1 cellular context compared by ENCODE assay signal in genomic region chr17:68318103-68318991, GRCh38.
A peak's percentile ranks its signal among the peaks of the same experiment; 100 is the strongest.
TF ChIP-seq lines count a peak whose summit lies in the region.

No MANE protein-coding gene starts in this region.

TF ChIP-seq in HepG2, 621 proteins besides CTCF, POLR2A, EP300 and RAD21 (continued from another document and continues in another):
- TF ChIP-seq ZNF703 (CRISPR knock-in tag; IDR thresholded peaks at IDR 0.05; ENCODE audit: borderline replicate concordance) (no peak), PLSCR1 (CRISPR knock-in tag; IDR thresholded peaks at IDR 0.05; ENCODE audit: borderline replicate concordance) (no peak), SRSF4 (IDR thresholded peaks at IDR 0.05; ENCODE audit: low read depth, low read length, poor library complexity, severe bottlenecking) (no peak), CREM (IDR thresholded peaks at IDR 0.05) (peak; percentile 40; the same call in 1 of the 2 replicates), CREM (CRISPR knock-in tag; IDR thresholded peaks at IDR 0.05) (no peak), SNRNP70 (IDR thresholded peaks at IDR 0.05; ENCODE audit: low read depth, low read length) (no peak), JARID2 (CRISPR knock-in tag; IDR thresholded peaks at IDR 0.05; ENCODE audit: insufficient replicate concordance) (no peak), ZNF564 (CRISPR knock-in tag; IDR thresholded peaks at IDR 0.05) (0 out of 2 replicates have a peak, but pooled peaks have one; percentile 60), ZNF431 (CRISPR knock-in tag; IDR thresholded peaks at IDR 0.05; ENCODE audit: borderline replicate concordance, low read depth) (no peak), ZFP37 (CRISPR knock-in tag; IDR thresholded peaks at IDR 0.05; ENCODE audit: borderline replicate concordance) (no peak), BHLHE40 (IDR thresholded peaks at IDR 0.05; ENCODE audit: low read length) (peak; percentile 79), KAT8 (CRISPR knock-in tag; IDR thresholded peaks at IDR 0.05) (peak; percentile 67), ZNF572 (CRISPR knock-in tag; IDR thresholded peaks at IDR 0.05) (no peak), JUND (CRISPR knock-in tag; IDR thresholded peaks at IDR 0.05) (0 out of 2 replicates have a peak, but pooled peaks have one; percentile 46), TCF7 (IDR thresholded peaks at IDR 0.05; ENCODE audit: low read depth) (peak; percentile 40; the same call in 1 of the 2 replicates), NCOA1 (CRISPR knock-in tag; IDR thresholded peaks at IDR 0.05) (no peak), ZMYM3 (CRISPR knock-in tag; IDR thresholded peaks at IDR 0.05) (no peak; the same call in none of the 2 replicates), NCOR1 (IDR thresholded peaks at IDR 0.05; ENCODE audit: borderline replicate concordance, low read length) (0 out of 2 replicates have a peak, but pooled peaks have one; percentile 23), PAWR (CRISPR knock-in tag; IDR thresholded peaks at IDR 0.05; ENCODE audit: borderline replicate concordance) (no peak), ZNF501 (CRISPR knock-in tag; IDR thresholded peaks at IDR 0.05) (peak; percentile 53), SIX1 (CRISPR knock-in tag; IDR thresholded peaks at IDR 0.05; ENCODE audit: borderline replicate concordance) (peak; percentile 32; the same call in 1 of the 2 replicates), ZNF34 (CRISPR knock-in tag; IDR thresholded peaks at IDR 0.05; ENCODE audit: borderline replicate concordance) (no peak), CCDC6 (CRISPR knock-in tag; IDR thresholded peaks at IDR 0.05) (no peak; the same call in 1 of the 2 replicates), IRF2 (CRISPR knock-in tag; IDR thresholded peaks at IDR 0.05) (peak; percentile 63), ATAD3A (CRISPR knock-in tag; IDR thresholded peaks at IDR 0.05) (no peak), ZFP90 (CRISPR knock-in tag; IDR thresholded peaks at IDR 0.05; ENCODE audit: borderline replicate concordance) (peak; percentile 74), NR2F6 (IDR thresholded peaks at IDR 0.05) (peak; percentile 96), NR2F6 (CRISPR knock-in tag; IDR thresholded peaks at IDR 0.05) (peak; percentile 95), ZKSCAN5 (CRISPR knock-in tag; IDR thresholded peaks at IDR 0.05) (no peak), HDAC2 (CRISPR knock-in tag; IDR thresholded peaks at IDR 0.05) (peak; percentile 87), GZF1 (CRISPR knock-in tag; IDR thresholded peaks at IDR 0.05) (no peak), PRMT3 (CRISPR knock-in tag; IDR thresholded peaks at IDR 0.05; ENCODE audit: borderline replicate concordance, low read depth) (peak; percentile 20; the same call in 1 of the 2 replicates), NCOA2 (CRISPR knock-in tag; IDR thresholded peaks at IDR 0.05) (peak; percentile 91), CENPBD1 (CRISPR knock-in tag; IDR thresholded peaks at IDR 0.05; ENCODE audit: borderline replicate concordance, low read depth) (no peak), GABPB1 (CRISPR knock-in tag; IDR thresholded peaks at IDR 0.05) (peak; percentile 84), PREB (CRISPR knock-in tag; IDR thresholded peaks at IDR 0.05) (no peak), KAT7 (CRISPR knock-in tag; IDR thresholded peaks at IDR 0.05; ENCODE audit: borderline replicate concordance) (peak; percentile 83; the same call in 1 of the 2 replicates), ZNF644 (CRISPR knock-in tag; IDR thresholded peaks at IDR 0.05; ENCODE audit: low read depth) (peak; percentile 67; the same call in 1 of the 2 replicates), ELF4 (CRISPR knock-in tag; IDR thresholded peaks at IDR 0.05; ENCODE audit: borderline replicate concordance) (no peak), NR2F2 (IDR thresholded peaks at IDR 0.05; ENCODE audit: borderline replicate concordance, low read depth) (peak; percentile 86), HOXA5 (CRISPR knock-in tag; IDR thresholded peaks at IDR 0.05) (0 out of 2 replicates have a peak, but pooled peaks have one; percentile 21), ZNF709 (CRISPR knock-in tag; IDR thresholded peaks at IDR 0.05) (no peak), TFDP1 (CRISPR knock-in tag; IDR thresholded peaks at IDR 0.05; ENCODE audit: borderline replicate concordance) (no peak), FOSL1 (CRISPR knock-in tag; IDR thresholded peaks at IDR 0.05; ENCODE audit: borderline replicate concordance) (peak; percentile 63; the same call in 1 of the 2 replicates), MTA3 (CRISPR knock-in tag; IDR thresholded peaks at IDR 0.05) (no peak), ZBTB46 (CRISPR knock-in tag; IDR thresholded peaks at IDR 0.05; ENCODE audit: borderline replicate concordance) (no peak), ZMAT3 (CRISPR knock-in tag; conservative IDR thresholded peaks at IDR 0.05) (no peak), CBX5 (CRISPR knock-in tag; IDR thresholded peaks at IDR 0.05; ENCODE audit: borderline replicate concordance) (peak; percentile 54; the same call in 1 of the 2 replicates), PHF8 (CRISPR knock-in tag; IDR thresholded peaks at IDR 0.05) (peak; percentile 33; the same call in 1 of the 2 replicates), BRD4 (CRISPR knock-in tag; IDR thresholded peaks at IDR 0.05) (no peak), MED1 (CRISPR knock-in tag; IDR thresholded peaks at IDR 0.05) (peak; percentile 95), ZNF749 (CRISPR knock-in tag; IDR thresholded peaks at IDR 0.05; ENCODE audit: borderline replicate concordance) (no peak), EEA1 (CRISPR knock-in tag; IDR thresholded peaks at IDR 0.05; ENCODE audit: borderline replicate concordance) (no peak)
- TF ChIP-seq, protein P1, sequence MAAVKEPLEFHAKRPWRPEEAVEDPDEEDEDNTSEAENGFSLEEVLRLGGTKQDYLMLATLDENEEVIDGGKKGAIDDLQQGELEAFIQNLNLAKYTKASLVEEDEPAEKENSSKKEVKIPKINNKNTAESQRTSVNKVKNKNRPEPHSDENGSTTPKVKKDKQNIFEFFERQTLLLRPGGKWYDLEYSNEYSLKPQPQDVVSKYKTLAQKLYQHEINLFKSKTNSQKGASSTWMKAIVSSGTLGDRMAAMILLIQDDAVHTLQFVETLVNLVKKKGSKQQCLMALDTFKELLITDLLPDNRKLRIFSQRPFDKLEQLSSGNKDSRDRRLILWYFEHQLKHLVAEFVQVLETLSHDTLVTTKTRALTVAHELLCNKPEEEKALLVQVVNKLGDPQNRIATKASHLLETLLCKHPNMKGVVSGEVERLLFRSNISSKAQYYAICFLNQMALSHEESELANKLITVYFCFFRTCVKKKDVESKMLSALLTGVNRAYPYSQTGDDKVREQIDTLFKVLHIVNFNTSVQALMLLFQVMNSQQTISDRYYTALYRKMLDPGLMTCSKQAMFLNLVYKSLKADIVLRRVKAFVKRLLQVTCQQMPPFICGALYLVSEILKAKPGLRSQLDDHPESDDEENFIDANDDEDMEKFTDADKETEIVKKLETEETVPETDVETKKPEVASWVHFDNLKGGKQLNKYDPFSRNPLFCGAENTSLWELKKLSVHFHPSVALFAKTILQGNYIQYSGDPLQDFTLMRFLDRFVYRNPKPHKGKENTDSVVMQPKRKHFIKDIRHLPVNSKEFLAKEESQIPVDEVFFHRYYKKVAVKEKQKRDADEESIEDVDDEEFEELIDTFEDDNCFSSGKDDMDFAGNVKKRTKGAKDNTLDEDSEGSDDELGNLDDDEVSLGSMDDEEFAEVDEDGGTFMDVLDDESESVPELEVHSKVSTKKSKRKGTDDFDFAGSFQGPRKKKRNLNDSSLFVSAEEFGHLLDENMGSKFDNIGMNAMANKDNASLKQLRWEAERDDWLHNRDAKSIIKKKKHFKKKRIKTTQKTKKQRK (IDR thresholded peaks at IDR 0.05; ENCODE audit: low read length) = no peak
- TF ChIP-seq, protein P2, sequence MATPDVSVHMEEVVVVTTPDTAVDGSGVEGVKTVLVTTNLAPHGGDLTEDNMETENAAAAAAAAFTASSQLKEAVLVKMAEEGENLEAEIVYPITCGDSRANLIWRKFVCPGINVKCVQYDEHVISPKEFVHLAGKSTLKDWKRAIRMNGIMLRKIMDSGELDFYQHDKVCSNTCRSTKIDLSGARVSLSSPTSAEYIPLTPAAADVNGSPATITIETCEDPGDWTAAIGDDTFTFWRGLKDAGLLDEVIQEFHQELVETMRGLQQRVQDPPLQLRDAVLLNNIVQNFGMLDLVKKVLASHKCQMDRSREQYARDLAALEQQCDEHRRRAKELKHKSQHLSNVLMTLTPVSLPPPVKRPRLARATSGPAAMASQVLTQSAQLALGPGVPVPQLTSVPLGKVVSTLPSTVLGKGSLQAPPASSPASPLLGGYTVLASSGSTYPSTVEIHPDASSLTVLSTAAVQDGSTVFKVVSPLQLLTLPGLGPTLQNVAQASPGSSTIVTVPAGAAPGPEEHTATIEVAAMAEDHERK (CRISPR knock-in tag; IDR thresholded peaks at IDR 0.05; ENCODE audit: low read depth) = no peak
- TF ChIP-seq, protein P3, sequence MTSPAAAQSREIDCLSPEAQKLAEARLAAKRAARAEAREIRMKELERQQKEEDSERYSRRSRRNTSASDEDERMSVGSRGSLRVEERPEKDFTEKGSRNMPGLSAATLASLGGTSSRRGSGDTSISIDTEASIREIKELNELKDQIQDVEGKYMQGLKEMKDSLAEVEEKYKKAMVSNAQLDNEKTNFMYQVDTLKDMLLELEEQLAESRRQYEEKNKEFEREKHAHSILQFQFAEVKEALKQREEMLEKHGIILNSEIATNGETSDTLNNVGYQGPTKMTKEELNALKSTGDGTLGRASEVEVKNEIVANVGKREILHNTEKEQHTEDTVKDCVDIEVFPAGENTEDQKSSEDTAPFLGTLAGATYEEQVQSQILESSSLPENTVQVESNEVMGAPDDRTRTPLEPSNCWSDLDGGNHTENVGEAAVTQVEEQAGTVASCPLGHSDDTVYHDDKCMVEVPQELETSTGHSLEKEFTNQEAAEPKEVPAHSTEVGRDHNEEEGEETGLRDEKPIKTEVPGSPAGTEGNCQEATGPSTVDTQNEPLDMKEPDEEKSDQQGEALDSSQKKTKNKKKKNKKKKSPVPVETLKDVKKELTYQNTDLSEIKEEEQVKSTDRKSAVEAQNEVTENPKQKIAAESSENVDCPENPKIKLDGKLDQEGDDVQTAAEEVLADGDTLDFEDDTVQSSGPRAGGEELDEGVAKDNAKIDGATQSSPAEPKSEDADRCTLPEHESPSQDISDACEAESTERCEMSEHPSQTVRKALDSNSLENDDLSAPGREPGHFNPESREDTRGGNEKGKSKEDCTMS (CRISPR knock-in tag; conservative IDR thresholded peaks at IDR 0.05) = no peak
